8 cellular contexts compared by ENCODE assay signal in the genomic region with DNA sequence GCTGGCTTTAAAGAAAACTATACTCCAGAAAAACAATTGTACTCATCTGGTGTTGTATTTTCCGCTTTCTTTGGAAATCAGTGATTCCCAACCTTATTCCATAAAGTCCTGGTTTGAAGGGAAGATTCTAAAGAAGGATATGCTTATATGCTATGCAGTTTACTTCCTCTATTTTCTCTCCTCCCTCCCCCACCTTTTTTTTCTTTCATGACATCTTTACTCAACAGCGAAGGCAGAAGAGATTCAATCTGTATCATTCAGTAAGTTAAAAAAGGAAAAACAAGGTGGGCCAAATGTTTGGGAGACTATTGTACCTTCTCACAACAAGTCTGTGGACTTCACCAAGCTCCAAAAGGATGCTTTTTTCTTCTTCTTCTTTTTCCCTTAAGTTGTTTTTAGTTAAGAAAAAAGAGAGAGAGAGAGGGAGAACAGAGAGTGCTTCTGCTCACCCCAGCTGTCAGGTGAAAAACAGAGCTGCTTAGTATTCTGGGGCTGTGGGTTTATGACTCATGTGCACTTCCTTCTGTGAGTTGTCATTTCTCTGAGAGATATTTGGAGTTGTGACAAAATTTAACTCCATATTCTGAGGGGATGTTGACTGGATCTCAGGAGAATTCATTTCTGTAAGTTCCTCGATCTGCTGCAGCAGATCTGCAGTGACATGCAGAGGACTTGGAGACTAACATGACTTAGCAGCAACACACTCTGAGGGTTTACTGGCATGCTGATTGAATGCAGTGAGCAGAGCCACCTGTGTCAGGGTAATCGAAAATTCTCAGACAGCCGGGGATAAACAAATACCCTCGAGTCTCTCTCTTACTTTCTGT.
A peak's percentile ranks its signal among the peaks of the same experiment; 100 is the strongest.
DNase-seq lines count a peak whose midpoint lies in the region; ATAC-seq, FAIRE-seq and TF ChIP-seq lines count a peak whose summit lies in the region.

No MANE protein-coding gene starts in this region.

- TF ChIP-seq CTCF in dorsolateral prefrontal cortex (IDR thresholded peaks at IDR 0.05 in 54 of 56, conservative IDR thresholded peaks at IDR 0.05 in 2 of 56; ENCODE audit: low read depth in 1 of 56, partially characterized antibody in 56 of 56), result no peak
- TF ChIP-seq CTCF in pancreas (IDR thresholded peaks at IDR 0.05), result no peak

- H3K36me3 ChIP-seq in pancreas, result no peaks in the 10 kb centered on the region

- 27 to 30% methylated on average over 6 of the region's 6 CpGs for WGBS in pancreas, 2 donors

- peak; percentile 83 for ATAC-seq in GM21737 (IDR thresholded peaks at IDR 0.05; ENCODE audit: unreplicated experiment)
- ATAC-seq in pancreas, result peak in 3 of 4 donors; percentile 66 to 87 (median 87)

- FAIRE-seq in pancreas (lab: Jason Lieb, UNC), result no peak

- no peaks in the 10 kb centered on the region for H3K4me1 ChIP-seq in pancreas

- H3K9me3 ChIP-seq in pancreas, result no peaks in the 10 kb centered on the region

- H3K27me3 ChIP-seq in dorsolateral prefrontal cortex (no peaks in the 10 kb centered on the region), pancreas (no peaks in the 10 kb centered on the region)

- intact Hi-C loops in dorsolateral prefrontal cortex (cut with DNase I) (no loop called here), pancreas (cut with DNase I) (no loop called here)

- DNase-seq in ELR (ENCODE audit: low read depth) (peak; percentile 84), Kasumi-1 (lab: John Stamatoyannopoulos, UW) (peak; percentile 76 to 88), dorsolateral prefrontal cortex (peak in 2 of 10 donors; percentile 25 to 43), pancreas (no peak), NCI-H510A (lab: John Stamatoyannopoulos, UW) (no peak), HuH-7.5 (ENCODE audit: low spot score) (no peak)
- peak; percentile 20 for DNase-seq in activated CD4-positive, CD25-positive, alpha-beta regulatory T cell treated with anti-CD3 and anti-CD28 coated beads, Interleukin-2, amount 50 U/mL, for 16 hours (ENCODE audit: low read depth, low spot score)

- H3K27ac ChIP-seq in dorsolateral prefrontal cortex, result peak overlapping the region in 44 of 59 donors; percentile 1 to 73 (median 40)
- H3K27ac ChIP-seq in pancreas, result peak overlapping the region in 2 of 4 donors; percentile 38 to 43

- peak overlapping the region in 1 of 59 donors; percentile 13 for H3K4me3 ChIP-seq in dorsolateral prefrontal cortex
- no peak overlapping the region for H3K4me3 ChIP-seq in pancreas

Comparison
In these comparisons a context has a peak if more than half of its experiments do, and no peak if none do; other contexts are left out.
1. DNase-seq: peak in ELR (single experiment), Kasumi-1 (2 of 2) and activated CD4-positive, CD25-positive, alpha-beta regulatory T cell treated with anti-CD3 and anti-CD28 coated beads, Interleukin-2, amount 50 U/mL, for 16 hours (single experiment); none in pancreas (0 of 6), NCI-H510A (single experiment) and HuH-7.5 (single experiment).